In the genomic region with DNA sequence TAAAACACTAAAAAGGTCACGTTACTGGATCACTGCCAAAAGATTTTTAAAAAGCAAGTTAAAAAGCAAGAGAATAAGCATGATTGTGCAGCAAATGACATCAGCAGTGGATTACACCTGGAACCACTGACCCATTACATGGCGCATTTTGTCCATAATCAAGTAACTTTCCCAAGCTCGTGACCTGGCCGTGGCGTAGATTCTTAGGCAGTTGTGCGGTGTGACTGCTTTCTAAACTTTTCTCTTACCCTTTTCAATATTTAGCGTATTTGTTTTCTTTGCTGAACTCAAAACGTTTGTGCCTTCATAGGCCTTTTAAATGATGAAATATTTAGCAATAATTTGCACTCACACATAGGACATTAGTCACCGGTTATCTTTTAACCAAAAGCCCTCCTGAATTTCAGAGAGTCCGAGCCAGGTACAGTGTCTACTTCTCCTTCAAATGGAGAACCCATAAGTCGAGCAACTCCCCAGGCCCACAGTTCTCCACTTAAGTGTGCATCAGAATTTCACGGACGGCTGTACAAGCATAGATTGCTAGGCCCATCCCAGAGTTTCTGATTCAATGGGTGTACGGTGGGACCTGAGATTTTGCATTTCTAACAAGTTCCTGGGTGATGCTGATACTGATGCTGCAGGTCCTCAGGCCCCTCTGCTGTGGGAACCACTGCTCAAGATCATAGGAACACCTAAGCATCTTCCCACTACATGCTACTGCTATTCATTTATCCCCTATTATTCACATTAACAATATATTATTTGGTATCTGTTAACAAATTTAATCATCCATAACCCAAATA, we compare ENCODE assay signal across 21 cellular contexts.
"Had no signal": no experiment of that assay in that cellular context is flagged by ENCODE, and none has a peak within 500 bp of the region (broad histone marks: within the 10 kb centered on the region; RNA-seq: fewer than 3 reads in every experiment).

No MANE protein-coding gene starts in this region.

- H3K27me3 Mint-ChIP-seq: activated CD4-positive, alpha-beta memory T cell treated with anti-CD3 and anti-CD28 coated beads for 36 hours; activated CD4-positive, alpha-beta T cell treated with anti-CD3 and anti-CD28 coated beads for 36 hours had no signal

- H3K27ac Mint-ChIP-seq: activated CD4-positive, alpha-beta memory T cell treated with anti-CD3 and anti-CD28 coated beads for 36 hours; activated CD4-positive, alpha-beta T cell treated with anti-CD3 and anti-CD28 coated beads for 36 hours; activated CD8-positive, alpha-beta memory T cell treated with anti-CD3 and anti-CD28 coated beads, Interleukin-2, amount 10 ng/mL, durations not matched to agents 7 days and 5 days had no signal

- H3K36me3 Mint-ChIP-seq: activated CD4-positive, alpha-beta memory T cell treated with anti-CD3 and anti-CD28 coated beads for 36 hours; activated CD8-positive, alpha-beta memory T cell treated with anti-CD3 and anti-CD28 coated beads, Interleukin-2, amount 10 ng/mL, durations not matched to agents 7 days and 5 days had no signal

- H3K27me3 ChIP-seq: adrenal gland, stomach, testis had no signal

- H3K9me3 ChIP-seq: adrenal gland, lower lobe of right lung, stomach, testis had no signal

- H3K36me3 ChIP-seq: adrenal gland, lower lobe of right lung, stomach, WERI-Rb-1 had no signal

- H3K4me1 ChIP-seq: adrenal gland, testis had no signal

- H3K4me3 Mint-ChIP-seq: activated CD4-positive, alpha-beta memory T cell treated with anti-CD3 and anti-CD28 coated beads for 36 hours; activated CD4-positive, alpha-beta T cell treated with anti-CD3 and anti-CD28 coated beads for 36 hours; activated CD8-positive, alpha-beta memory T cell treated with anti-CD3 and anti-CD28 coated beads, Interleukin-2, amount 10 ng/mL, durations not matched to agents 7 days and 5 days; neural crest cell had no signal

- DNase-seq: activated CD4-positive, alpha-beta memory T cell treated with anti-CD3 and anti-CD28 coated beads for 36 hours; activated CD4-positive, alpha-beta T cell treated with anti-CD3 and anti-CD28 coated beads for 36 hours; activated CD8-positive, alpha-beta memory T cell treated with anti-CD3 and anti-CD28 coated beads, Interleukin-2, amount 10 ng/mL, durations not matched to agents 7 days and 5 days; activated effector memory CD4-positive, alpha-beta T cell treated with Interleukin-2 at 50 U/mL for 16 hours; activated naive CD4-positive, alpha-beta T cell treated with anti-CD3 and anti-CD28 coated beads, Interleukin-2, amount 50 U/mL, for 16 hours; activated T-cell treated with anti-CD3 and anti-CD28 coated beads, Interleukin-2, amount 50 U/mL, for 1 hour; adrenal gland; effector CD4-positive, alpha-beta T cell; foreskin fibroblast; glutamatergic neuron; hypothalamus; kidney glomerular epithelial cell; lower lobe of right lung; midbrain; stimulated activated CD4-positive, alpha-beta T cell treated with anti-CD3 and anti-CD28 coated beads, Interleukin-1b, Interleukin-23, amount 100 ng/mL, for 48 hours; stomach; T-helper 1 cell; testis; WERI-Rb-1 had no signal

- H3K4me1 Mint-ChIP-seq: activated CD4-positive, alpha-beta T cell treated with anti-CD3 and anti-CD28 coated beads for 36 hours; activated CD8-positive, alpha-beta memory T cell treated with anti-CD3 and anti-CD28 coated beads, Interleukin-2, amount 10 ng/mL, durations not matched to agents 7 days and 5 days had no signal

- H3K27ac ChIP-seq: adrenal gland, coronary artery, lower lobe of right lung, stomach, testis, WERI-Rb-1 had no signal

- ATAC-seq: activated CD4-positive, alpha-beta T cell treated with anti-CD3 and anti-CD28 coated beads for 36 hours; activated CD8-positive, alpha-beta memory T cell treated with anti-CD3 and anti-CD28 coated beads, Interleukin-2, amount 10 ng/mL, durations not matched to agents 7 days and 5 days; lower lobe of right lung had no signal

- H3K9me3 Mint-ChIP-seq: activated CD4-positive, alpha-beta memory T cell treated with anti-CD3 and anti-CD28 coated beads for 36 hours; neural crest cell had no signal

- H3K4me3 ChIP-seq: adrenal gland, coronary artery, lower lobe of right lung, stomach, testis had no signal
